In the genomic region with DNA sequence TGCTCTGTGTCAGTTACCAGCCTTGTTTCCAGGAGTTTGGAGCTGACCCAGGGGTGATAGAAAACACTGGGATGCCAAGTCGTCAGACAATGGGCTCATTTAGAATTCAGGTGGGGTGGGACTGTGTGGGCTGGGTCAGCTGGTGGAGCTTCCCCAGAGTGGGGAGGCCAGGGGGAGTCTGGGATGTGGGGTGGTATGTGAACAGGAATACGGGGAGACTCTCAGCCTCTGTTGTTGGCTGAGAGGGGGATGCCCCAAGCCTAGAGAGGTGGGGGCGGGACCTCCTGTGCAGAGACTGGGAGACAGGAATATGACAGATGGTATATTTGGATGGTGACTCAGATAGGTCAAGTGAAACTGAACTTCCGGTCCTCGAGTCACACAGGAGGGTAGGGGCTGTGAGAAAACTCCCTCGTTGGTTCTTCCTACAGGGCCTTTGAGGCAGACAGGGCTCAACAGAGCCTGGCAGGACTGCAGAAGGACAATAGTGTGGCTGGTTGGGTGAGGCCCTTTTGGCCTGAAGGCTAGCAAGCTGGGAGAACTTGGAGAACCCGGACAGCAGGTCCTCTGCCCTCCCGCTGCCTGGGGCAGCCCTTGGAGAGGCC, we compare ENCODE assay signal across 1 cellular context.
TF ChIP-seq lines count a peak whose summit lies in the region.

No MANE protein-coding gene starts in this region.

TF ChIP-seq in HepG2, 621 proteins besides CTCF, POLR2A, EP300 and RAD21 (continued from another document):
- TF ChIP-seq NCOR1 (IDR thresholded peaks at IDR 0.05; ENCODE audit: borderline replicate concordance, low read length) (no peak; the same call in 1 of the 2 replicates), FOXC1 (CRISPR knock-in tag; IDR thresholded peaks at IDR 0.05; ENCODE audit: borderline replicate concordance) (no peak), ZNF841 (CRISPR knock-in tag; IDR thresholded peaks at IDR 0.05; ENCODE audit: borderline replicate concordance) (no peak), EHMT2 (IDR thresholded peaks at IDR 0.05; ENCODE audit: borderline replicate concordance, low read depth, low read length) (no peak), ZNF614 (CRISPR knock-in tag; IDR thresholded peaks at IDR 0.05; ENCODE audit: borderline replicate concordance) (no peak), TGIF2 (CRISPR knock-in tag; IDR thresholded peaks at IDR 0.05) (no peak), PAWR (CRISPR knock-in tag; IDR thresholded peaks at IDR 0.05; ENCODE audit: borderline replicate concordance) (no peak), SRY (CRISPR knock-in tag; IDR thresholded peaks at IDR 0.05) (peak; percentile 49; the same call in 1 of the 2 replicates), KAT8 (CRISPR knock-in tag; IDR thresholded peaks at IDR 0.05) (peak; percentile 21; the same call in 1 of the 2 replicates), ZNF816 (CRISPR knock-in tag; IDR thresholded peaks at IDR 0.05; ENCODE audit: borderline replicate concordance) (no peak), ZNF136 (CRISPR knock-in tag; IDR thresholded peaks at IDR 0.05; ENCODE audit: low read depth) (no peak), MTA3 (CRISPR knock-in tag; IDR thresholded peaks at IDR 0.05) (no peak), ZNF605 (CRISPR knock-in tag; IDR thresholded peaks at IDR 0.05) (0 out of 2 replicates have a peak, but pooled peaks have one; percentile 18), ZMYM3 (CRISPR knock-in tag; IDR thresholded peaks at IDR 0.05) (peak; percentile 12; the same call in 1 of the 2 replicates), ZSCAN21 (CRISPR knock-in tag; IDR thresholded peaks at IDR 0.05; ENCODE audit: borderline replicate concordance) (no peak), TBL1XR1 (IDR thresholded peaks at IDR 0.05; ENCODE audit: borderline replicate concordance, low read length, partially characterized antibody) (no peak), CCAR2 (optimal IDR thresholded peaks at IDR 0.05; ENCODE audit: low read depth, low read length) (no peak), SAP130 (CRISPR knock-in tag; IDR thresholded peaks at IDR 0.05; ENCODE audit: low read depth) (peak; percentile 62), HNF4G (IDR thresholded peaks at IDR 0.05; ENCODE audit: borderline replicate concordance, low read depth, low read length) (no peak), HNF4G (CRISPR knock-in tag; IDR thresholded peaks at IDR 0.05; ENCODE audit: borderline replicate concordance, low read depth) (no peak), ZNF431 (CRISPR knock-in tag; IDR thresholded peaks at IDR 0.05; ENCODE audit: borderline replicate concordance, low read depth) (no peak), RARA (CRISPR knock-in tag; IDR thresholded peaks at IDR 0.05) (peak; percentile 72), ZFP37 (CRISPR knock-in tag; IDR thresholded peaks at IDR 0.05; ENCODE audit: borderline replicate concordance) (no peak), MXD4 (CRISPR knock-in tag; IDR thresholded peaks at IDR 0.05) (no peak), BRD4 (CRISPR knock-in tag; IDR thresholded peaks at IDR 0.05) (no peak), ZNF724P (CRISPR knock-in tag; IDR thresholded peaks at IDR 0.05; ENCODE audit: borderline replicate concordance) (no peak), RNF2 (conservative IDR thresholded peaks at IDR 0.05; ENCODE audit: low read depth) (0 out of 2 replicates have a peak, but pooled peaks have one; percentile 25), TAF1 (CRISPR knock-in tag; IDR thresholded peaks at IDR 0.05) (no peak), ATM (IDR thresholded peaks at IDR 0.05; ENCODE audit: borderline replicate concordance) (no peak), ARNT2 (CRISPR knock-in tag; IDR thresholded peaks at IDR 0.05; ENCODE audit: low read depth) (no peak), ADNP (CRISPR knock-in tag; IDR thresholded peaks at IDR 0.05) (no peak), MED13 (CRISPR knock-in tag; IDR thresholded peaks at IDR 0.05) (no peak), HNRNPLL (IDR thresholded peaks at IDR 0.05; ENCODE audit: low read depth, low read length, poor library complexity, severe bottlenecking) (no peak), GATAD2A (CRISPR knock-in tag; IDR thresholded peaks at IDR 0.05) (peak; percentile 51), RFX5 (IDR thresholded peaks at IDR 0.05; ENCODE audit: low read depth, low read length) (no peak), IRX3 (CRISPR knock-in tag; IDR thresholded peaks at IDR 0.05; ENCODE audit: borderline replicate concordance, low read depth) (no peak), CC2D1A (CRISPR knock-in tag; IDR thresholded peaks at IDR 0.05) (no peak), TP53 (CRISPR knock-in tag; conservative IDR thresholded peaks at IDR 0.05) (no peak), SPEN (CRISPR knock-in tag; IDR thresholded peaks at IDR 0.05; ENCODE audit: low read depth) (no peak; the same call in 1 of the 2 replicates), KAT2B (IDR thresholded peaks at IDR 0.05; ENCODE audit: borderline replicate concordance, low read depth, low read length) (no peak), RARG (CRISPR knock-in tag; IDR thresholded peaks at IDR 0.05; ENCODE audit: low read depth) (no peak), ZEB1 (IDR thresholded peaks at IDR 0.05; ENCODE audit: insufficient replicate concordance, low read depth) (no peak), ZNF251 (CRISPR knock-in tag; IDR thresholded peaks at IDR 0.05) (no peak), ZSCAN29 (CRISPR knock-in tag; conservative IDR thresholded peaks at IDR 0.05) (no peak)
- TF ChIP-seq, protein P1, sequence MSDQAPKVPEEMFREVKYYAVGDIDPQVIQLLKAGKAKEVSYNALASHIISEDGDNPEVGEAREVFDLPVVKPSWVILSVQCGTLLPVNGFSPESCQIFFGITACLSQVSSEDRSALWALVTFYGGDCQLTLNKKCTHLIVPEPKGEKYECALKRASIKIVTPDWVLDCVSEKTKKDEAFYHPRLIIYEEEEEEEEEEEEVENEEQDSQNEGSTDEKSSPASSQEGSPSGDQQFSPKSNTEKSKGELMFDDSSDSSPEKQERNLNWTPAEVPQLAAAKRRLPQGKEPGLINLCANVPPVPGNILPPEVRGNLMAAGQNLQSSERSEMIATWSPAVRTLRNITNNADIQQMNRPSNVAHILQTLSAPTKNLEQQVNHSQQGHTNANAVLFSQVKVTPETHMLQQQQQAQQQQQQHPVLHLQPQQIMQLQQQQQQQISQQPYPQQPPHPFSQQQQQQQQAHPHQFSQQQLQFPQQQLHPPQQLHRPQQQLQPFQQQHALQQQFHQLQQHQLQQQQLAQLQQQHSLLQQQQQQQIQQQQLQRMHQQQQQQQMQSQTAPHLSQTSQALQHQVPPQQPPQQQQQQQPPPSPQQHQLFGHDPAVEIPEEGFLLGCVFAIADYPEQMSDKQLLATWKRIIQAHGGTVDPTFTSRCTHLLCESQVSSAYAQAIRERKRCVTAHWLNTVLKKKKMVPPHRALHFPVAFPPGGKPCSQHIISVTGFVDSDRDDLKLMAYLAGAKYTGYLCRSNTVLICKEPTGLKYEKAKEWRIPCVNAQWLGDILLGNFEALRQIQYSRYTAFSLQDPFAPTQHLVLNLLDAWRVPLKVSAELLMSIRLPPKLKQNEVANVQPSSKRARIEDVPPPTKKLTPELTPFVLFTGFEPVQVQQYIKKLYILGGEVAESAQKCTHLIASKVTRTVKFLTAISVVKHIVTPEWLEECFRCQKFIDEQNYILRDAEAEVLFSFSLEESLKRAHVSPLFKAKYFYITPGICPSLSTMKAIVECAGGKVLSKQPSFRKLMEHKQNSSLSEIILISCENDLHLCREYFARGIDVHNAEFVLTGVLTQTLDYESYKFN (CRISPR knock-in tag; conservative IDR thresholded peaks at IDR 0.05), result peak; percentile 37; the same call in 1 of the 2 replicates
- TF ChIP-seq, protein P2, sequence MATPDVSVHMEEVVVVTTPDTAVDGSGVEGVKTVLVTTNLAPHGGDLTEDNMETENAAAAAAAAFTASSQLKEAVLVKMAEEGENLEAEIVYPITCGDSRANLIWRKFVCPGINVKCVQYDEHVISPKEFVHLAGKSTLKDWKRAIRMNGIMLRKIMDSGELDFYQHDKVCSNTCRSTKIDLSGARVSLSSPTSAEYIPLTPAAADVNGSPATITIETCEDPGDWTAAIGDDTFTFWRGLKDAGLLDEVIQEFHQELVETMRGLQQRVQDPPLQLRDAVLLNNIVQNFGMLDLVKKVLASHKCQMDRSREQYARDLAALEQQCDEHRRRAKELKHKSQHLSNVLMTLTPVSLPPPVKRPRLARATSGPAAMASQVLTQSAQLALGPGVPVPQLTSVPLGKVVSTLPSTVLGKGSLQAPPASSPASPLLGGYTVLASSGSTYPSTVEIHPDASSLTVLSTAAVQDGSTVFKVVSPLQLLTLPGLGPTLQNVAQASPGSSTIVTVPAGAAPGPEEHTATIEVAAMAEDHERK (CRISPR knock-in tag; IDR thresholded peaks at IDR 0.05; ENCODE audit: low read depth), result no peak
- TF ChIP-seq, protein P3, sequence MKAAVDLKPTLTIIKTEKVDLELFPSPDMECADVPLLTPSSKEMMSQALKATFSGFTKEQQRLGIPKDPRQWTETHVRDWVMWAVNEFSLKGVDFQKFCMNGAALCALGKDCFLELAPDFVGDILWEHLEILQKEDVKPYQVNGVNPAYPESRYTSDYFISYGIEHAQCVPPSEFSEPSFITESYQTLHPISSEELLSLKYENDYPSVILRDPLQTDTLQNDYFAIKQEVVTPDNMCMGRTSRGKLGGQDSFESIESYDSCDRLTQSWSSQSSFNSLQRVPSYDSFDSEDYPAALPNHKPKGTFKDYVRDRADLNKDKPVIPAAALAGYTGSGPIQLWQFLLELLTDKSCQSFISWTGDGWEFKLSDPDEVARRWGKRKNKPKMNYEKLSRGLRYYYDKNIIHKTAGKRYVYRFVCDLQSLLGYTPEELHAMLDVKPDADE (CRISPR knock-in tag; IDR thresholded peaks at IDR 0.05), result no peak
- TF ChIP-seq, protein P4, sequence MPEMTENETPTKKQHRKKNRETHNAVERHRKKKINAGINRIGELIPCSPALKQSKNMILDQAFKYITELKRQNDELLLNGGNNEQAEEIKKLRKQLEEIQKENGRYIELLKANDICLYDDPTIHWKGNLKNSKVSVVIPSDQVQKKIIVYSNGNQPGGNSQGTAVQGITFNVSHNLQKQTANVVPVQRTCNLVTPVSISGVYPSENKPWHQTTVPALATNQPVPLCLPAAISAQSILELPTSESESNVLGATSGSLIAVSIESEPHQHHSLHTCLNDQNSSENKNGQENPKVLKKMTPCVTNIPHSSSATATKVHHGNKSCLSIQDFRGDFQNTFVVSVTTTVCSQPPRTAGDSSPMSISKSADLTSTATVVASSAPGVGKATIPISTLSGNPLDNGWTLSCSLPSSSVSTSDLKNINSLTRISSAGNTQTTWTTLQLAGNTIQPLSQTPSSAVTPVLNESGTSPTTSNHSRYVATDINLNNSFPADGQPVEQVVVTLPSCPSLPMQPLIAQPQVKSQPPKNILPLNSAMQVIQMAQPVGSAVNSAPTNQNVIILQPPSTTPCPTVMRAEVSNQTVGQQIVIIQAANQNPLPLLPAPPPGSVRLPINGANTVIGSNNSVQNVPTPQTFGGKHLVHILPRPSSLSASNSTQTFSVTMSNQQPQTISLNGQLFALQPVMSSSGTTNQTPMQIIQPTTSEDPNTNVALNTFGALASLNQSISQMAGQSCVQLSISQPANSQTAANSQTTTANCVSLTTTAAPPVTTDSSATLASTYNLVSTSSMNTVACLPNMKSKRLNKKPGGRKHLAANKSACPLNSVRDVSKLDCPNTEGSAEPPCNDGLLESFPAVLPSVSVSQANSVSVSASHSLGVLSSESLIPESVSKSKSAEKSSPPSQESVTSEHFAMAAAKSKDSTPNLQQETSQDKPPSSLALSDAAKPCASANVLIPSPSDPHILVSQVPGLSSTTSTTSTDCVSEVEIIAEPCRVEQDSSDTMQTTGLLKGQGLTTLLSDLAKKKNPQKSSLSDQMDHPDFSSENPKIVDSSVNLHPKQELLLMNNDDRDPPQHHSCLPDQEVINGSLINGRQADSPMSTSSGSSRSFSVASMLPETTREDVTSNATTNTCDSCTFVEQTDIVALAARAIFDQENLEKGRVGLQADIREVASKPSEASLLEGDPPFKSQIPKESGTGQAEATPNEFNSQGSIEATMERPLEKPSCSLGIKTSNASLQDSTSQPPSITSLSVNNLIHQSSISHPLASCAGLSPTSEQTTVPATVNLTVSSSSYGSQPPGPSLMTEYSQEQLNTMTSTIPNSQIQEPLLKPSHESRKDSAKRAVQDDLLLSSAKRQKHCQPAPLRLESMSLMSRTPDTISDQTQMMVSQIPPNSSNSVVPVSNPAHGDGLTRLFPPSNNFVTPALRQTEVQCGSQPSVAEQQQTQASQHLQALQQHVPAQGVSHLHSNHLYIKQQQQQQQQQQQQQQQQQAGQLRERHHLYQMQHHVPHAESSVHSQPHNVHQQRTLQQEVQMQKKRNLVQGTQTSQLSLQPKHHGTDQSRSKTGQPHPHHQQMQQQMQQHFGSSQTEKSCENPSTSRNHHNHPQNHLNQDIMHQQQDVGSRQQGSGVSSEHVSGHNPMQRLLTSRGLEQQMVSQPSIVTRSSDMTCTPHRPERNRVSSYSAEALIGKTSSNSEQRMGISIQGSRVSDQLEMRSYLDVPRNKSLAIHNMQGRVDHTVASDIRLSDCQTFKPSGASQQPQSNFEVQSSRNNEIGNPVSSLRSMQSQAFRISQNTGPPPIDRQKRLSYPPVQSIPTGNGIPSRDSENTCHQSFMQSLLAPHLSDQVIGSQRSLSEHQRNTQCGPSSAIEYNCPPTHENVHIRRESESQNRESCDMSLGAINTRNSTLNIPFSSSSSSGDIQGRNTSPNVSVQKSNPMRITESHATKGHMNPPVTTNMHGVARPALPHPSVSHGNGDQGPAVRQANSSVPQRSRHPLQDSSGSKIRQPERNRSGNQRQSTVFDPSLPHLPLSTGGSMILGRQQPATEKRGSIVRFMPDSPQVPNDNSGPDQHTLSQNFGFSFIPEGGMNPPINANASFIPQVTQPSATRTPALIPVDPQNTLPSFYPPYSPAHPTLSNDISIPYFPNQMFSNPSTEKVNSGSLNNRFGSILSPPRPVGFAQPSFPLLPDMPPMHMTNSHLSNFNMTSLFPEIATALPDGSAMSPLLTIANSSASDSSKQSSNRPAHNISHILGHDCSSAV (CRISPR knock-in tag; IDR thresholded peaks at IDR 0.05; ENCODE audit: borderline replicate concordance), result no peak
- TF ChIP-seq, protein P5, sequence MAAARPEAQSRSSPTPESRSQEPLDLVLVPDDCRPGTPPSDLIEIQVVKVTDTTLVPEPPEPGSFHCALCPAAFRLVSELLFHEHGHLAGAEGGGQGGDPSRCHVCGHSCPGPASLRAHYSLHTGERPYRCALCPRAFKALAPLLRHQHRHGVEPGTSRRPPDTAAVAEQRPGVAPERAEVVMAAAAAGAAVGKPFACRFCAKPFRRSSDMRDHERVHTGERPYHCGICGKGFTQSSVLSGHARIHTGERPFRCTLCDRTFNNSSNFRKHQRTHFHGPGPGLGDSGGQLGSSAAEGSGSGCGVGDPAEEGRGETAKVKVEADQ (CRISPR knock-in tag; IDR thresholded peaks at IDR 0.05; ENCODE audit: borderline replicate concordance), result no peak
